Comparison of ENCODE assay signal across 11 cellular contexts in genomic region chr10:59536151-59536550, GRCh38.
A peak's percentile ranks its signal among the peaks of the same experiment; 100 is the strongest.
DNase-seq lines count a peak whose midpoint lies in the region; TF ChIP-seq lines count a peak whose summit lies in the region.
"Had no signal": no experiment of that assay in that cellular context is flagged by ENCODE, and none has a peak within 500 bp of the region (broad histone marks: within the 10 kb centered on the region; RNA-seq: fewer than 3 reads in every experiment).

No MANE protein-coding gene starts in this region.

- peaks cover 14% of the 10 kb centered on the region for H3K4me1 Mint-ChIP-seq in type B pancreatic cell (ENCODE audit: unreplicated experiment)
- H3K4me1 Mint-ChIP-seq: IgD-negative memory B cell; stimulated activated effector memory CD8-positive, alpha-beta T cell treated with anti-CD3 and anti-CD28 coated beads, Interleukin-12 subunit alpha, Interleukin-12 subunit beta, amount 100 ng/mL, for 72 hours had no signal

- H3K36me3 Mint-ChIP-seq in type B pancreatic cell = no peaks in the 10 kb centered on the region
- H3K36me3 Mint-ChIP-seq: IgD-negative memory B cell; stimulated activated effector memory CD8-positive, alpha-beta T cell treated with anti-CD3 and anti-CD28 coated beads, Interleukin-12 subunit alpha, Interleukin-12 subunit beta, amount 100 ng/mL, for 72 hours had no signal

- no peak overlapping the region for H3K27ac Mint-ChIP-seq in type B pancreatic cell
- H3K27ac Mint-ChIP-seq: IgD-negative memory B cell; stimulated activated effector memory CD8-positive, alpha-beta T cell treated with anti-CD3 and anti-CD28 coated beads, Interleukin-12 subunit alpha, Interleukin-12 subunit beta, amount 100 ng/mL, for 72 hours had no signal

- no peaks in the 10 kb centered on the region for H3K4me1 ChIP-seq in effector memory CD4-positive, alpha-beta T cell (ENCODE audit: control insufficient read depth, insufficient read depth, low read length, poor library complexity, severe bottlenecking)

- peak; percentile 47 for DNase-seq in AG08396 (ENCODE audit: low spot score)
- DNase-seq in NCI-H748 (lab: John Stamatoyannopoulos, UW; ENCODE audit: unreplicated experiment) = peak; percentile 32
- DNase-seq in epithelial cell of prostate (ENCODE audit: low read depth, low spot score) = peak; percentile 12
- peak; percentile 88 for DNase-seq in myocyte (ENCODE audit: low read depth)
- no peak for DNase-seq in effector memory CD4-positive, alpha-beta T cell
- DNase-seq in type B pancreatic cell (ENCODE audit: extremely low spot score, unreplicated experiment) = no peak
- DNase-seq in posterior cingulate gyrus = no peak
- no peak for DNase-seq in SKM-1 (lab: John Stamatoyannopoulos, UW; ENCODE audit: unreplicated experiment)
- DNase-seq: COR-L47 had no signal

- no peak overlapping the region for H3K4me3 ChIP-seq in effector memory CD4-positive, alpha-beta T cell (ENCODE audit: insufficient read depth, low read depth, low read length, poor library complexity, severe bottlenecking)

- H3K27me3 ChIP-seq in effector memory CD4-positive, alpha-beta T cell (replicated peaks; ENCODE audit: control insufficient read depth, insufficient read depth, low read length, poor library complexity, severe bottlenecking) = no peaks in the 10 kb centered on the region

- H3K27ac ChIP-seq in epithelial cell of prostate = no peak overlapping the region
- H3K27ac ChIP-seq in effector memory CD4-positive, alpha-beta T cell (ENCODE audit: insufficient read depth, low read length, poor library complexity, severe bottlenecking) = no peak overlapping the region

- no peaks in the 10 kb centered on the region for H3K36me3 ChIP-seq in effector memory CD4-positive, alpha-beta T cell (ENCODE audit: control insufficient read depth, insufficient read depth, low read length)

- H3K27me3 Mint-ChIP-seq in type B pancreatic cell = no peaks in the 10 kb centered on the region
- H3K27me3 Mint-ChIP-seq: IgD-negative memory B cell had no signal

- intact Hi-C loops in posterior cingulate gyrus (cut with DNase I) = no loop called here

- H3K9me3 Mint-ChIP-seq in type B pancreatic cell = no peaks in the 10 kb centered on the region

- no peaks in the 10 kb centered on the region for H3K9me3 ChIP-seq in effector memory CD4-positive, alpha-beta T cell (ENCODE audit: control insufficient read depth, low read length)

- no peak overlapping the region for H3K4me3 Mint-ChIP-seq in type B pancreatic cell
- H3K4me3 Mint-ChIP-seq: IgD-negative memory B cell; stimulated activated effector memory CD8-positive, alpha-beta T cell treated with anti-CD3 and anti-CD28 coated beads, Interleukin-12 subunit alpha, Interleukin-12 subunit beta, amount 100 ng/mL, for 72 hours had no signal

- TF ChIP-seq CTCF in type B pancreatic cell (conservative IDR thresholded peaks at IDR 0.05) = no peak

Comparison
In these comparisons a context has a peak if more than half of its experiments do, and no peak if none do; other contexts are left out.
1. DNase-seq: peak in AG08396 (single experiment), NCI-H748 (single experiment), epithelial cell of prostate (single experiment) and myocyte (single experiment); none in effector memory CD4-positive, alpha-beta T cell (0 of 3), type B pancreatic cell (single experiment), posterior cingulate gyrus (0 of 10) and SKM-1 (single experiment).